1 cellular context compared by ENCODE assay signal in the genomic region with DNA sequence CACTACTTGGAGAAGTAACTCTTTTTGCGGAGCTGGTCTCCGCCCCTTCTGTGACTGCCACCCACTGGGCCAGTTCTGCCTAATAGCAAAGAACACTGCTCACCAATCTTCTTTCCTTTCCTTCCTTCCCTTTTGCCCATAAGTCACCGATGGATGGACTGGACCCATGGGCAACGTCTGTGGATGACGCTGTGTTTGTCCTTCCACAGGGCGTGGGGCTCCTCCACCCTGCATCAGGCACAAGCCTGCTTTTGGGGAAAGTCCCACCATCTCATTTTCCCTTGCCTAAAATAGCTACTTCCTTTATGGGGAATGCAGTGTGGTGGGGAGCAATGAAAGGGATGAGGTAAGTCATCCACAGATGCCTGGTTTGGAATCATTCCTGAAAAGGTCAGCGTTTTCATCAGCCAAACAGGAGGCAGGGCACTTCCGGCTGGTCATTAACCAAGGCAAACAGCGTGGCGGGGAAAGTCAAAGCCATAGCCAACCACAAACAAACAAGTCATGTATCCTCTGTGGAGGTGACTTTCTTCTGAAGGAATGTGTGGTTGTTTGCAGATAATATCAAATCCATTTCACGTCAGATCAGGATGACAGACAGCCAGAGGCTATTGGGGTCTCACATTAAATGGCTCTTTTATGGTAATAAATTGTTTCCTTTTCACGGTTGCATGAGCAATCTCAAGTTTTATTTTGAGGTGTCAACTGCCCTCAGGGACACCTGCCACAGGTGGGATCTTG.
A peak's percentile ranks its signal among the peaks of the same experiment; 100 is the strongest.
TF ChIP-seq lines count a peak whose summit lies in the region.

No MANE protein-coding gene starts in this region.

TF ChIP-seq in HepG2, 621 proteins besides CTCF, POLR2A, EP300 and RAD21 (continued from another document and continues in another):
- TF ChIP-seq, protein P1, sequence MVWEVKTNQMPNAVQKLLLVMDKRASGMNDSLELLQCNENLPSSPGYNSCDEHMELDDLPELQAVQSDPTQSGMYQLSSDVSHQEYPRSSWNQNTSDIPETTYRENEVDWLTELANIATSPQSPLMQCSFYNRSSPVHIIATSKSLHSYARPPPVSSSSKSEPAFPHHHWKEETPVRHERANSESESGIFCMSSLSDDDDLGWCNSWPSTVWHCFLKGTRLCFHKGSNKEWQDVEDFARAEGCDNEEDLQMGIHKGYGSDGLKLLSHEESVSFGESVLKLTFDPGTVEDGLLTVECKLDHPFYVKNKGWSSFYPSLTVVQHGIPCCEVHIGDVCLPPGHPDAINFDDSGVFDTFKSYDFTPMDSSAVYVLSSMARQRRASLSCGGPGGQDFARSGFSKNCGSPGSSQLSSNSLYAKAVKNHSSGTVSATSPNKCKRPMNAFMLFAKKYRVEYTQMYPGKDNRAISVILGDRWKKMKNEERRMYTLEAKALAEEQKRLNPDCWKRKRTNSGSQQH (CRISPR knock-in tag; IDR thresholded peaks at IDR 0.05; ENCODE audit: low read depth) = no peak
- TF ChIP-seq, protein P2, sequence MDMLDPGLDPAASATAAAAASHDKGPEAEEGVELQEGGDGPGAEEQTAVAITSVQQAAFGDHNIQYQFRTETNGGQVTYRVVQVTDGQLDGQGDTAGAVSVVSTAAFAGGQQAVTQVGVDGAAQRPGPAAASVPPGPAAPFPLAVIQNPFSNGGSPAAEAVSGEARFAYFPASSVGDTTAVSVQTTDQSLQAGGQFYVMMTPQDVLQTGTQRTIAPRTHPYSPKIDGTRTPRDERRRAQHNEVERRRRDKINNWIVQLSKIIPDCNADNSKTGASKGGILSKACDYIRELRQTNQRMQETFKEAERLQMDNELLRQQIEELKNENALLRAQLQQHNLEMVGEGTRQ (IDR thresholded peaks at IDR 0.05; ENCODE audit: low read depth, low read length) = no peak
- TF ChIP-seq, protein P2 (CRISPR knock-in tag; IDR thresholded peaks at IDR 0.05; ENCODE audit: borderline replicate concordance) = no peak; the same call in 1 of the 2 replicates
- no peak for TF ChIP-seq SMARCC2 (IDR thresholded peaks at IDR 0.05)
- peak; percentile 56; the same call in 1 of the 2 replicates for TF ChIP-seq ZNF557 (CRISPR knock-in tag; IDR thresholded peaks at IDR 0.05)
- TF ChIP-seq, protein P3, sequence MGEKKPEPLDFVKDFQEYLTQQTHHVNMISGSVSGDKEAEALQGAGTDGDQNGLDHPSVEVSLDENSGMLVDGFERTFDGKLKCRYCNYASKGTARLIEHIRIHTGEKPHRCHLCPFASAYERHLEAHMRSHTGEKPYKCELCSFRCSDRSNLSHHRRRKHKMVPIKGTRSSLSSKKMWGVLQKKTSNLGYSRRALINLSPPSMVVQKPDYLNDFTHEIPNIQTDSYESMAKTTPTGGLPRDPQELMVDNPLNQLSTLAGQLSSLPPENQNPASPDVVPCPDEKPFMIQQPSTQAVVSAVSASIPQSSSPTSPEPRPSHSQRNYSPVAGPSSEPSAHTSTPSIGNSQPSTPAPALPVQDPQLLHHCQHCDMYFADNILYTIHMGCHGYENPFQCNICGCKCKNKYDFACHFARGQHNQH (CRISPR knock-in tag; IDR thresholded peaks at IDR 0.05) = peak; percentile 84
- no peak for TF ChIP-seq ZNF674 (CRISPR knock-in tag; IDR thresholded peaks at IDR 0.05; ENCODE audit: low read depth)
- no peak for TF ChIP-seq POLR2AphosphoS2 (IDR thresholded peaks at IDR 0.05; ENCODE audit: low read depth, low read length)
- TF ChIP-seq, protein P4, sequence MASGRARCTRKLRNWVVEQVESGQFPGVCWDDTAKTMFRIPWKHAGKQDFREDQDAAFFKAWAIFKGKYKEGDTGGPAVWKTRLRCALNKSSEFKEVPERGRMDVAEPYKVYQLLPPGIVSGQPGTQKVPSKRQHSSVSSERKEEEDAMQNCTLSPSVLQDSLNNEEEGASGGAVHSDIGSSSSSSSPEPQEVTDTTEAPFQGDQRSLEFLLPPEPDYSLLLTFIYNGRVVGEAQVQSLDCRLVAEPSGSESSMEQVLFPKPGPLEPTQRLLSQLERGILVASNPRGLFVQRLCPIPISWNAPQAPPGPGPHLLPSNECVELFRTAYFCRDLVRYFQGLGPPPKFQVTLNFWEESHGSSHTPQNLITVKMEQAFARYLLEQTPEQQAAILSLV (CRISPR knock-in tag; IDR thresholded peaks at IDR 0.05; ENCODE audit: borderline replicate concordance) = 0 out of 2 replicates have a peak, but pooled peaks have one; percentile 16
- peak; percentile 41; the same call in 1 of the 2 replicates for TF ChIP-seq ZNF614 (CRISPR knock-in tag; IDR thresholded peaks at IDR 0.05; ENCODE audit: borderline replicate concordance)
- TF ChIP-seq, protein P5, sequence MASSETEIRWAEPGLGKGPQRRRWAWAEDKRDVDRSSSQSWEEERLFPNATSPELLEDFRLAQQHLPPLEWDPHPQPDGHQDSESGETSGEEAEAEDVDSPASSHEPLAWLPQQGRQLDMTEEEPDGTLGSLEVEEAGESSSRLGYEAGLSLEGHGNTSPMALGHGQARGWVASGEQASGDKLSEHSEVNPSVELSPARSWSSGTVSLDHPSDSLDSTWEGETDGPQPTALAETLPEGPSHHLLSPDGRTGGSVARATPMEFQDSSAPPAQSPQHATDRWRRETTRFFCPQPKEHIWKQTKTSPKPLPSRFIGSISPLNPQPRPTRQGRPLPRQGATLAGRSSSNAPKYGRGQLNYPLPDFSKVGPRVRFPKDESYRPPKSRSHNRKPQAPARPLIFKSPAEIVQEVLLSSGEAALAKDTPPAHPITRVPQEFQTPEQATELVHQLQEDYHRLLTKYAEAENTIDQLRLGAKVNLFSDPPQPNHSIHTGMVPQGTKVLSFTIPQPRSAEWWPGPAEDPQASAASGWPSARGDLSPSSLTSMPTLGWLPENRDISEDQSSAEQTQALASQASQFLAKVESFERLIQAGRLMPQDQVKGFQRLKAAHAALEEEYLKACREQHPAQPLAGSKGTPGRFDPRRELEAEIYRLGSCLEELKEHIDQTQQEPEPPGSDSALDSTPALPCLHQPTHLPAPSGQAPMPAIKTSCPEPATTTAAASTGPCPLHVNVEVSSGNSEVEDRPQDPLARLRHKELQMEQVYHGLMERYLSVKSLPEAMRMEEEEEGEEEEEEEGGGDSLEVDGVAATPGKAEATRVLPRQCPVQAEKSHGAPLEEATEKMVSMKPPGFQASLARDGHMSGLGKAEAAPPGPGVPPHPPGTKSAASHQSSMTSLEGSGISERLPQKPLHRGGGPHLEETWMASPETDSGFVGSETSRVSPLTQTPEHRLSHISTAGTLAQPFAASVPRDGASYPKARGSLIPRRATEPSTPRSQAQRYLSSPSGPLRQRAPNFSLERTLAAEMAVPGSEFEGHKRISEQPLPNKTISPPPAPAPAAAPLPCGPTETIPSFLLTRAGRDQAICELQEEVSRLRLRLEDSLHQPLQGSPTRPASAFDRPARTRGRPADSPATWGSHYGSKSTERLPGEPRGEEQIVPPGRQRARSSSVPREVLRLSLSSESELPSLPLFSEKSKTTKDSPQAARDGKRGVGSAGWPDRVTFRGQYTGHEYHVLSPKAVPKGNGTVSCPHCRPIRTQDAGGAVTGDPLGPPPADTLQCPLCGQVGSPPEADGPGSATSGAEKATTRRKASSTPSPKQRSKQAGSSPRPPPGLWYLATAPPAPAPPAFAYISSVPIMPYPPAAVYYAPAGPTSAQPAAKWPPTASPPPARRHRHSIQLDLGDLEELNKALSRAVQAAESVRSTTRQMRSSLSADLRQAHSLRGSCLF (CRISPR knock-in tag; IDR thresholded peaks at IDR 0.05; ENCODE audit: borderline replicate concordance) = no peak
- TF ChIP-seq, protein P6, sequence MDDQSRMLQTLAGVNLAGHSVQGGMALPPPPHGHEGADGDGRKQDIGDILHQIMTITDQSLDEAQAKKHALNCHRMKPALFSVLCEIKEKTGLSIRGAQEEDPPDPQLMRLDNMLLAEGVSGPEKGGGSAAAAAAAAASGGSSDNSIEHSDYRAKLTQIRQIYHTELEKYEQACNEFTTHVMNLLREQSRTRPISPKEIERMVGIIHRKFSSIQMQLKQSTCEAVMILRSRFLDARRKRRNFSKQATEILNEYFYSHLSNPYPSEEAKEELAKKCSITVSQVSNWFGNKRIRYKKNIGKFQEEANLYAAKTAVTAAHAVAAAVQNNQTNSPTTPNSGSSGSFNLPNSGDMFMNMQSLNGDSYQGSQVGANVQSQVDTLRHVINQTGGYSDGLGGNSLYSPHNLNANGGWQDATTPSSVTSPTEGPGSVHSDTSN (CRISPR knock-in tag; IDR thresholded peaks at IDR 0.05; ENCODE audit: borderline replicate concordance) = no peak
- TF ChIP-seq, protein P7, sequence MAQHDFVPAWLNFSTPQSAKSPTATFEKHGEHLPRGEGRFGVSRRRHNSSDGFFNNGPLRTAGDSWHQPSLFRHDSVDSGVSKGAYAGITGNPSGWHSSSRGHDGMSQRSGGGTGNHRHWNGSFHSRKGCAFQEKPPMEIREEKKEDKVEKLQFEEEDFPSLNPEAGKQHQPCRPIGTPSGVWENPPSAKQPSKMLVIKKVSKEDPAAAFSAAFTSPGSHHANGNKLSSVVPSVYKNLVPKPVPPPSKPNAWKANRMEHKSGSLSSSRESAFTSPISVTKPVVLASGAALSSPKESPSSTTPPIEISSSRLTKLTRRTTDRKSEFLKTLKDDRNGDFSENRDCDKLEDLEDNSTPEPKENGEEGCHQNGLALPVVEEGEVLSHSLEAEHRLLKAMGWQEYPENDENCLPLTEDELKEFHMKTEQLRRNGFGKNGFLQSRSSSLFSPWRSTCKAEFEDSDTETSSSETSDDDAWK (CRISPR knock-in tag; IDR thresholded peaks at IDR 0.05) = no peak
- TF ChIP-seq PAX8 (CRISPR knock-in tag; IDR thresholded peaks at IDR 0.05; ENCODE audit: borderline replicate concordance) = no peak
- peak; percentile 71 for TF ChIP-seq ZBTB20 (CRISPR knock-in tag; IDR thresholded peaks at IDR 0.05; ENCODE audit: borderline replicate concordance, low read depth)
- TF ChIP-seq ZMYM2 (CRISPR knock-in tag; IDR thresholded peaks at IDR 0.05) = no peak; the same call in 1 of the 2 replicates
- peak in 1 of 2 experiments; percentile 77; a peak in 1 of 4 replicates for TF ChIP-seq KLF16 (CRISPR knock-in tag; IDR thresholded peaks at IDR 0.05)
- TF ChIP-seq, protein P8, sequence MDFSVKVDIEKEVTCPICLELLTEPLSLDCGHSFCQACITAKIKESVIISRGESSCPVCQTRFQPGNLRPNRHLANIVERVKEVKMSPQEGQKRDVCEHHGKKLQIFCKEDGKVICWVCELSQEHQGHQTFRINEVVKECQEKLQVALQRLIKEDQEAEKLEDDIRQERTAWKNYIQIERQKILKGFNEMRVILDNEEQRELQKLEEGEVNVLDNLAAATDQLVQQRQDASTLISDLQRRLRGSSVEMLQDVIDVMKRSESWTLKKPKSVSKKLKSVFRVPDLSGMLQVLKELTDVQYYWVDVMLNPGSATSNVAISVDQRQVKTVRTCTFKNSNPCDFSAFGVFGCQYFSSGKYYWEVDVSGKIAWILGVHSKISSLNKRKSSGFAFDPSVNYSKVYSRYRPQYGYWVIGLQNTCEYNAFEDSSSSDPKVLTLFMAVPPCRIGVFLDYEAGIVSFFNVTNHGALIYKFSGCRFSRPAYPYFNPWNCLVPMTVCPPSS (IDR thresholded peaks at IDR 0.05) = no peak
- 0 out of 2 replicates have a peak, but pooled peaks have one; percentile 25 for TF ChIP-seq KLF11 (CRISPR knock-in tag; IDR thresholded peaks at IDR 0.05)
- no peak for TF ChIP-seq ZNF367 (CRISPR knock-in tag; IDR thresholded peaks at IDR 0.05; ENCODE audit: borderline replicate concordance)
- TF ChIP-seq, protein P9, sequence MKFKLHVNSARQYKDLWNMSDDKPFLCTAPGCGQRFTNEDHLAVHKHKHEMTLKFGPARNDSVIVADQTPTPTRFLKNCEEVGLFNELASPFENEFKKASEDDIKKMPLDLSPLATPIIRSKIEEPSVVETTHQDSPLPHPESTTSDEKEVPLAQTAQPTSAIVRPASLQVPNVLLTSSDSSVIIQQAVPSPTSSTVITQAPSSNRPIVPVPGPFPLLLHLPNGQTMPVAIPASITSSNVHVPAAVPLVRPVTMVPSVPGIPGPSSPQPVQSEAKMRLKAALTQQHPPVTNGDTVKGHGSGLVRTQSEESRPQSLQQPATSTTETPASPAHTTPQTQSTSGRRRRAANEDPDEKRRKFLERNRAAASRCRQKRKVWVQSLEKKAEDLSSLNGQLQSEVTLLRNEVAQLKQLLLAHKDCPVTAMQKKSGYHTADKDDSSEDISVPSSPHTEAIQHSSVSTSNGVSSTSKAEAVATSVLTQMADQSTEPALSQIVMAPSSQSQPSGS (CRISPR knock-in tag; IDR thresholded peaks at IDR 0.05) = peak; percentile 96
- peak; percentile 90; the same call in 1 of the 2 replicates for TF ChIP-seq NCOR1 (IDR thresholded peaks at IDR 0.05; ENCODE audit: borderline replicate concordance, low read length)
- TF ChIP-seq ZNF549 (CRISPR knock-in tag; IDR thresholded peaks at IDR 0.05) = no peak
- TF ChIP-seq ZNF234 (CRISPR knock-in tag; conservative IDR thresholded peaks at IDR 0.05) = no peak
- no peak for TF ChIP-seq RBM22 (optimal IDR thresholded peaks at IDR 0.05; ENCODE audit: low read length)
- TF ChIP-seq NFYB (CRISPR knock-in tag; IDR thresholded peaks at IDR 0.05) = 0 out of 2 replicates have a peak, but pooled peaks have one; percentile 34
- no peak for TF ChIP-seq HMGA1 (CRISPR knock-in tag; conservative IDR thresholded peaks at IDR 0.05)
- TF ChIP-seq, protein P10, sequence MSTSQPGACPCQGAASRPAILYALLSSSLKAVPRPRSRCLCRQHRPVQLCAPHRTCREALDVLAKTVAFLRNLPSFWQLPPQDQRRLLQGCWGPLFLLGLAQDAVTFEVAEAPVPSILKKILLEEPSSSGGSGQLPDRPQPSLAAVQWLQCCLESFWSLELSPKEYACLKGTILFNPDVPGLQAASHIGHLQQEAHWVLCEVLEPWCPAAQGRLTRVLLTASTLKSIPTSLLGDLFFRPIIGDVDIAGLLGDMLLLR (CRISPR knock-in tag; IDR thresholded peaks at IDR 0.05) = no peak
- TF ChIP-seq, protein P11, sequence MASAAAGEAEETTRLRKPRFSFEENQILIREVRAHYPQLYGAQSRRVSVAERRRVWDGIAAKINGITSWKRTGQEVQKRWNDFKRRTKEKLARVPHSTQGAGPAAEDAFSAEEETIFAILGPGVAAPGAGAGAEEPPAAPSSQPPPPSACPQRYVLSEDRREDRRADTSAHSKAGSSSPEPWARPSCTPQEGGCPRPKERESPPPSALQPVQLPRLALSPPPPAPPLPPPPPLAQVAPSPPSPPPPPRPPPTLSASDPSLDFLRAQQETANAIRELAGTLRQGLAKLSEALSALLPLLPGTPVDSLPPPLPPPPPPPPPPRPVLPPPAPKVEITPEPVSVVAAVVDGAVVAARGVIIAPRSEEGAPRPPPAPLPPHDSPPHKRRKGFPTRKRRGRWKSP (CRISPR knock-in tag; IDR thresholded peaks at IDR 0.05) = peak; percentile 68; the same call in 1 of the 2 replicates
- 0 out of 2 replicates have a peak, but pooled peaks have one; percentile 45 for TF ChIP-seq NCOA1 (CRISPR knock-in tag; IDR thresholded peaks at IDR 0.05)
- TF ChIP-seq MZF1 (CRISPR knock-in tag; IDR thresholded peaks at IDR 0.05; ENCODE audit: borderline replicate concordance) = no peak
- no peak for TF ChIP-seq ZNF564 (CRISPR knock-in tag; IDR thresholded peaks at IDR 0.05)
- TF ChIP-seq, protein P12, sequence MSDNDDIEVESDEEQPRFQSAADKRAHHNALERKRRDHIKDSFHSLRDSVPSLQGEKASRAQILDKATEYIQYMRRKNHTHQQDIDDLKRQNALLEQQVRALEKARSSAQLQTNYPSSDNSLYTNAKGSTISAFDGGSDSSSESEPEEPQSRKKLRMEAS (IDR thresholded peaks at IDR 0.05) = peak; percentile 79
